In the genomic region with DNA sequence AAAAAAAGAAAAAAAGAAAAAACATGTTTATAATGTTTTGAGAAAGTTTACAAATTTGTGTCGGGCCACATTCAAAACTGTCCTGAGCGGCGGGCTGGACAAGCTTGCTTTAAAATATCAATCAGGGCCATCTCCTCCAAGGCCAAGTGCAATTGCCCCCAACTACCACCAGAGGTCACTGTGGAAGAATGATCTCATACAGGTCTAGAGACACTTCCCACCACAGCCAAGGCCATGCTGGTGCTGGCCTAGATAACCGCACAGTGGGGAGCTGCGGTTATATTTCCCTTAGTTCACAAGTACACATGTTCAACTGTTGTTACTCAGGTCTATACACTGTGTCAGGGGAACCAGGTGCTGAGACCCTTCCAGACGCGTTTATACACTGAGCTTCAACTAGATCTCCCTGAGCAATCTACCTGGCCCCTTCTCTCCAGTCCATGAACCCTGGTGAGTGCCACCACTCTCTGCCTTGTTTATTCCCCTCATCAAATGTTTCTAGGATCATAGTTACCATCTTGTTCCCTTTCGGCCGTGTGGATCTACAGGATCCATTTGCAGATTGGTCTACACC, we compare ENCODE assay signal across 8 cellular contexts.
DNase-seq lines count a peak whose midpoint lies in the region; ATAC-seq lines count a peak whose summit lies in the region.

No MANE protein-coding gene starts in this region.

- ATAC-seq in HG02981 (IDR thresholded peaks at IDR 0.05; ENCODE audit: unreplicated experiment): peak; percentile 48
- ATAC-seq in Right ventricle myocardium superior (ENCODE audit: poor library complexity): peak; percentile 57
- ATAC-seq in sciatic nerve: peak; percentile 60
- ATAC-seq in GM18502 (IDR thresholded peaks at IDR 0.05; ENCODE audit: poor library complexity, unreplicated experiment): no peak

- intact Hi-C loops in Right ventricle myocardium superior (cut with DNase I) (no loop called here), sciatic nerve (cut with DNase I) (no loop called here)

- peak; percentile 62 for DNase-seq in CMK (ENCODE audit: low read depth)
- DNase-seq in RKO (ENCODE audit: low spot score): peak; percentile 57
- peak in 3 of 4 experiments; percentile 4 to 31 (median 20) for DNase-seq in activated naive CD4-positive, alpha-beta T cell (lab: John Stamatoyannopoulos, UW)
- peak; percentile 50 for DNase-seq in Right ventricle myocardium superior
- peak; percentile 68 for DNase-seq in sciatic nerve (ENCODE audit: low spot score)
- DNase-seq in mesenteric fat pad (ENCODE audit: low spot score): no peak
